Comparison of ENCODE assay signal across 1 cellular context in the genomic region with DNA sequence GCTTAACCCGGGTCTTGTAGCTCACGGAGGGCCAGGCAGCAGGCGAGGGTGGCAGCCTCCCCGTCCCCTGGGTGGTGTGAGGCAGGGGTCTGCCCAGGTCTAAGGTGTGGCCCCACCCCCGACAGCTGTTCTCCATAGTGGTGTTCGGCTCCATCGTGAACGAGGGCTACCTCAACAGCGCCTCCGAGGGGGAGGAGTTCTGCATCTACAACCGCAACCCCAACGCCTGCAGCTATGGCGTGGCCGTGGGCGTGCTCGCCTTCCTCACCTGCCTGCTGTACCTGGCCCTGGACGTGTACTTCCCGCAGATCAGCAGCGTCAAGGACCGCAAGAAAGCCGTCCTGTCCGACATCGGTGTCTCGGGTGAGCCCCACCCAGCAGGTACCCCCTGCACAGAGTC.
TF ChIP-seq lines count a peak whose summit lies in the region.

No MANE protein-coding gene starts in this region.

TF ChIP-seq in GM23338, 12 proteins besides CTCF, POLR2A, EP300 and RAD21 (continued from another document):
- TF ChIP-seq ZNF462 (CRISPR knock-in tag; IDR thresholded peaks at IDR 0.05) (no peak), NANOG (IDR thresholded peaks at IDR 0.05; ENCODE audit: borderline replicate concordance) (no peak), CREB1 (CRISPR knock-in tag; IDR thresholded peaks at IDR 0.05; ENCODE audit: low read depth) (no peak), ZNF331 (CRISPR knock-in tag; IDR thresholded peaks at IDR 0.05; ENCODE audit: low read depth) (no peak), EZH2phosphoT487 (IDR thresholded peaks at IDR 0.05; ENCODE audit: unreplicated experiment) (no peak)
- TF ChIP-seq, protein P1, sequence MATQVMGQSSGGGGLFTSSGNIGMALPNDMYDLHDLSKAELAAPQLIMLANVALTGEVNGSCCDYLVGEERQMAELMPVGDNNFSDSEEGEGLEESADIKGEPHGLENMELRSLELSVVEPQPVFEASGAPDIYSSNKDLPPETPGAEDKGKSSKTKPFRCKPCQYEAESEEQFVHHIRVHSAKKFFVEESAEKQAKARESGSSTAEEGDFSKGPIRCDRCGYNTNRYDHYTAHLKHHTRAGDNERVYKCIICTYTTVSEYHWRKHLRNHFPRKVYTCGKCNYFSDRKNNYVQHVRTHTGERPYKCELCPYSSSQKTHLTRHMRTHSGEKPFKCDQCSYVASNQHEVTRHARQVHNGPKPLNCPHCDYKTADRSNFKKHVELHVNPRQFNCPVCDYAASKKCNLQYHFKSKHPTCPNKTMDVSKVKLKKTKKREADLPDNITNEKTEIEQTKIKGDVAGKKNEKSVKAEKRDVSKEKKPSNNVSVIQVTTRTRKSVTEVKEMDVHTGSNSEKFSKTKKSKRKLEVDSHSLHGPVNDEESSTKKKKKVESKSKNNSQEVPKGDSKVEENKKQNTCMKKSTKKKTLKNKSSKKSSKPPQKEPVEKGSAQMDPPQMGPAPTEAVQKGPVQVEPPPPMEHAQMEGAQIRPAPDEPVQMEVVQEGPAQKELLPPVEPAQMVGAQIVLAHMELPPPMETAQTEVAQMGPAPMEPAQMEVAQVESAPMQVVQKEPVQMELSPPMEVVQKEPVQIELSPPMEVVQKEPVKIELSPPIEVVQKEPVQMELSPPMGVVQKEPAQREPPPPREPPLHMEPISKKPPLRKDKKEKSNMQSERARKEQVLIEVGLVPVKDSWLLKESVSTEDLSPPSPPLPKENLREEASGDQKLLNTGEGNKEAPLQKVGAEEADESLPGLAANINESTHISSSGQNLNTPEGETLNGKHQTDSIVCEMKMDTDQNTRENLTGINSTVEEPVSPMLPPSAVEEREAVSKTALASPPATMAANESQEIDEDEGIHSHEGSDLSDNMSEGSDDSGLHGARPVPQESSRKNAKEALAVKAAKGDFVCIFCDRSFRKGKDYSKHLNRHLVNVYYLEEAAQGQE (IDR thresholded peaks at IDR 0.05; ENCODE audit: unreplicated experiment): no peak
